Comparison of ENCODE assay signal across 1 cellular context in the genomic region with DNA sequence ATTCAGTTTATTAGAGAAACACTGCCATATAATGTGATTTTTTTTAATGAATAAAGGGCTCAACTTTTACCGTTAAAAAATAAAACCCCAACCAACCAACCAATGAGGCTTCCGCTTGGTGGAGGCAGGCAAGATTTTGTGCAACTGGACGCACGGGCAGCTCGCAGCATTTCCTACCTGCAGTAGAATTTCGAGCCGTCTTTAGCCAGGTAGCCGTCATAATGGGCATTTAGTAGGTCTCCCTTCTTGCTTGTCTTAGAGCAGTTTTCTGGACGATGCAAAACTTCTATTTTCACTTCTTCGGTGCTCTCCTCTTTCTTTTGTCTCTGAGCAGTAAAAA.
TF ChIP-seq lines count a peak whose summit lies in the region.

No MANE protein-coding gene starts in this region.

TF ChIP-seq in A549, 52 proteins besides CTCF, POLR2A, EP300 and RAD21 (continued from another document):
- no peak for TF ChIP-seq CBX2 (IDR thresholded peaks at IDR 0.05; ENCODE audit: borderline replicate concordance, low read depth)
- TF ChIP-seq HDAC2 (IDR thresholded peaks at IDR 0.05): no peak
- no peak for TF ChIP-seq POLR2AphosphoS2 (conservative IDR thresholded peaks at IDR 0.05; ENCODE audit: low read length)
- TF ChIP-seq ZNF302 (CRISPR knock-in tag; IDR thresholded peaks at IDR 0.05): no peak
- no peak for TF ChIP-seq GATA3 (IDR thresholded peaks at IDR 0.05; ENCODE audit: borderline replicate concordance)
- no peak for TF ChIP-seq CHD2 (IDR thresholded peaks at IDR 0.05; ENCODE audit: low read length, partially characterized antibody)
- TF ChIP-seq ZSCAN20 (CRISPR knock-in tag; IDR thresholded peaks at IDR 0.05): no peak
TF ChIP-seq in A549: peak in this region for 0.
